In the genomic region with DNA sequence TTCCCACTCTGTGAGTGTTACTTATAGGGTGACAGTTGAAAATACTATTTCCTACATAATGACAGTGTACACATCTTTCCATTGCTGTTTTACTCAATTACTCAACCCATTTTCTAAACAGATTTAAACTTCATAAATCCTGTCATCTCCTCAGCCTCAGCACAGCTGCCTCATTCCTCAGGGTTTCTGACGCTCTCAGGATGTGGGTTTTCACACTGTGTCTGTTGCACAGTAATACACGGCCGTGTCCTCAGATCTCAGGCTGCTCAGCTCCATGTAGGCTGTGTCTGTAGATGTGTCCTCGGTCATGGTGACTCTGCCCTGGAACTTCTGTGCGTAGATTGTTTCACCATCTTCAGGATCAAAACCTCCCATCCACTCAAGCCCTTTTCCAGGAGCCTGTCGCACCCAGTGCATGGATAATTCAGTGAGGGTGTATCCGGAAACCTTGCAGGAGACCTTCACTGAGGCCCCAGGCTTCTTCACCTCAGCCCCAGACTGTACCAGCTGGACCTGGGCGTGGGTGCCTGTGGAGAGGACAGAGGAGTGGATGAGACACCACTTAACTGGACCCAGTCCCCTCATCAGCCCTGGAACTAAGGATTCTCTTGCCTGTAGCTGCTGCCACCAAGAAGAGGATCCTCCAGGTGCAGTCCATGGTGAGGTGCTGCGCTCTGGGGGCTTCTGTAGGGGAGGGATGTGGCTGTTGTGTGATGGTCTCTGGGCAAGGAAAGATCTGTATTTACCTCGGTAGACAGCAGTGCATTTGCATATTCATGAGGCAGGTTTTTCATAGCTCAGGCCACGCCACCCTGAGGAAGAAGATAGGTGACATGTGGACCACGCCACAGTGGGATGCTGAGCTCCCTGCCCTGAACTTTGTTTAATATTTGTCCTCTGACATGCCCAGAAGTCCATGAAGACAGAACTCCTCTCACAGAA, we compare ENCODE assay signal across 1 cellular context.
TF ChIP-seq lines count a peak whose summit lies in the region.

No MANE protein-coding gene starts in this region.

TF ChIP-seq in GM12878, 131 proteins besides CTCF, POLR2A, EP300 and RAD21 (continued from another document):
- 0 out of 2 replicates have a peak, but pooled peaks have one; percentile 32 for TF ChIP-seq MLLT1 (IDR thresholded peaks at IDR 0.05)
- no peak for TF ChIP-seq DPF2 (IDR thresholded peaks at IDR 0.05)
- TF ChIP-seq, protein P1, sequence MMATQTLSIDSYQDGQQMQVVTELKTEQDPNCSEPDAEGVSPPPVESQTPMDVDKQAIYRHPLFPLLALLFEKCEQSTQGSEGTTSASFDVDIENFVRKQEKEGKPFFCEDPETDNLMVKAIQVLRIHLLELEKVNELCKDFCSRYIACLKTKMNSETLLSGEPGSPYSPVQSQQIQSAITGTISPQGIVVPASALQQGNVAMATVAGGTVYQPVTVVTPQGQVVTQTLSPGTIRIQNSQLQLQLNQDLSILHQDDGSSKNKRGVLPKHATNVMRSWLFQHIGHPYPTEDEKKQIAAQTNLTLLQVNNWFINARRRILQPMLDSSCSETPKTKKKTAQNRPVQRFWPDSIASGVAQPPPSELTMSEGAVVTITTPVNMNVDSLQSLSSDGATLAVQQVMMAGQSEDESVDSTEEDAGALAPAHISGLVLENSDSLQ (IDR thresholded peaks at IDR 0.05): peak; percentile 51; the same call in 1 of the 2 replicates
- peak; percentile 46; the same call in 1 of the 2 replicates for TF ChIP-seq POLR2AphosphoS5 (IDR thresholded peaks at IDR 0.05; ENCODE audit: low read length)
